Comparison of ENCODE assay signal across 14 cellular contexts in the genomic region with DNA sequence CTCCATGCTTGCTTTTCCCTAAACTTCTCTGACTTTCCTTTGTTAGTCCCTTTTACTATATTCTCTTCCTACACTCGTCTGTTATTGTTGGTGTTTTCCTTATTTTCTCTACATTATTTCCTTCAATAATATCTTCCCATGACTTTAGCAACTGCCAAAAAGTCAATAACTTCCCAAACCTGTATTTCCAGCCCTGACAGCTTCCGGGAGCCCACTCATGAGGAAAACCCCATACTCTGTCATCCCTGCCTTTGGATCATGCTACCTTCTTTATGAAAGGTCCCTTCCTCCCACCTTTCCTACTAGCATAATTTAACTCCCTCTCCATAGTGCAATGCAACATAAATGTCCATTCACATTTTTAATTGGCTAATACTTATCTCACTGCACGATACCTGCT.
A peak's percentile ranks its signal among the peaks of the same experiment; 100 is the strongest.
DNase-seq lines count a peak whose midpoint lies in the region; TF ChIP-seq lines count a peak whose summit lies in the region.
"Had no signal": no experiment of that assay in that cellular context is flagged by ENCODE, and none has a peak within 500 bp of the region (broad histone marks: within the 10 kb centered on the region; RNA-seq: fewer than 3 reads in every experiment).

No MANE protein-coding gene starts in this region.

- H3K27me3 ChIP-seq in tibial nerve = no peaks in the 10 kb centered on the region
- H3K27me3 ChIP-seq: BLaER1 had no signal

- no peak for TF ChIP-seq EP300 in tibial nerve (IDR thresholded peaks at IDR 0.05)

- H3K27ac ChIP-seq in tibial nerve (no peak overlapping the region), substantia nigra (ENCODE audit: low read depth, low read length, poor library complexity, severe bottlenecking) (no peak overlapping the region)
- H3K27ac ChIP-seq: BLaER1 had no signal

- TF ChIP-seq CTCF in epithelial cell of esophagus (IDR thresholded peaks at IDR 0.05; ENCODE audit: insufficient read depth, low read depth, low read length, missing control alignments) (no peak), tibial nerve (IDR thresholded peaks at IDR 0.05) (no peak)

- no peak overlapping the region for H3K4me3 ChIP-seq in epithelial cell of esophagus (ENCODE audit: low read length)
- no peak overlapping the region for H3K4me3 ChIP-seq in tibial nerve
- H3K4me3 ChIP-seq: BLaER1 had no signal

- DNase-seq in NCI-H748 (lab: John Stamatoyannopoulos, UW; ENCODE audit: unreplicated experiment) = peak; percentile 64
- DNase-seq in NCI-H748 treated with DMSO at 0.1 percent for 48 hours (lab: John Stamatoyannopoulos, UW) = no peak
- DNase-seq in NCI-H69 (lab: John Stamatoyannopoulos, UW) = peak; percentile 56
- DNase-seq in epithelial cell of esophagus (ENCODE audit: low read depth) = peak; percentile 46
- no peak for DNase-seq in mesenteric fat pad (ENCODE audit: low spot score)
- no peak for DNase-seq in foreskin melanocyte
- DNase-seq in tibial nerve (ENCODE audit: low spot score in 2 of 2) = no peak
- DNase-seq in substantia nigra (lab: John Stamatoyannopoulos, UW) = no peak
- DNase-seq: 8988T; AML-193; Caco-2; CD8-positive, alpha-beta memory T cell; DMS 273 treated with DMSO at 0.1 percent for 48 hours had no signal

- no peaks in the 10 kb centered on the region for H3K9me3 ChIP-seq in tibial nerve
- H3K9me3 ChIP-seq: BLaER1, Caco-2 had no signal

- WGBS in tibial nerve, 2 donors = 68 to 81% methylated on average over 3 of the region's 3 CpGs

- TF ChIP-seq POLR2A in tibial nerve (IDR thresholded peaks at IDR 0.05) = no peak

- peaks cover 0 to 4% (median 0%) of the 10 kb centered on the region in 4 donors for H3K4me1 ChIP-seq in tibial nerve
- H3K4me1 ChIP-seq: BLaER1 had no signal

- H3K36me3 ChIP-seq in tibial nerve = no peaks in the 10 kb centered on the region
- H3K36me3 ChIP-seq: BLaER1 had no signal

Comparison
In these comparisons a context has a peak if more than half of its experiments do, and no peak if none do; other contexts are left out.
1. DNase-seq: peak in NCI-H748 (single experiment), NCI-H69 (single experiment) and epithelial cell of esophagus (single experiment); none in NCI-H748 treated with DMSO at 0.1 percent for 48 hours (single experiment), mesenteric fat pad (single experiment), foreskin melanocyte (single experiment), tibial nerve (0 of 2) and substantia nigra (0 of 49).